ENCODE assay signal across 8 cellular contexts in genomic region chr10:86758231-86759072, GRCh38. TPM values are rescaled to one million over a fixed set of nuclear protein-coding genes. Genes with fewer than 3 reads are reported as not detected.
DNase-seq lines count a peak whose midpoint lies in the region; ATAC-seq, FAIRE-seq and TF ChIP-seq lines count a peak whose summit lies in the region.

No MANE protein-coding gene starts in this region.

- H3K4me1 ChIP-seq in esophagus muscularis mucosa (peaks cover 29 to 77% (median 67%) of the 10 kb centered on the region in 4 donors), rectal smooth muscle tissue (ENCODE audit: control insufficient read depth, insufficient read depth, low read length) (peaks cover 26% of the 10 kb centered on the region), small intestine (ENCODE audit: control insufficient read depth in 2 of 2, insufficient read depth in 1 of 2, low read depth in 1 of 2, low read length in 1 of 2) (peaks cover 0 to 2% of the 10 kb centered on the region in 2 donors)

- no peaks in the 10 kb centered on the region for H3K9me3 ChIP-seq in esophagus muscularis mucosa
- H3K9me3 ChIP-seq in small intestine (ENCODE audit: control insufficient read depth, low read depth): no peaks in the 10 kb centered on the region

- H3K36me3 ChIP-seq in esophagus muscularis mucosa (no peaks in the 10 kb centered on the region), rectal smooth muscle tissue (ENCODE audit: control insufficient read depth, insufficient read depth, low read length) (no peaks in the 10 kb centered on the region), small intestine (ENCODE audit: control insufficient read depth in 2 of 2, insufficient read depth in 2 of 2, low read length in 2 of 2) (no peaks in the 10 kb centered on the region)

- no peak overlapping the region for H3K9ac ChIP-seq in rectal smooth muscle tissue (ENCODE audit: low read length)

- H3K4me3 ChIP-seq in GM12865 (ENCODE audit: low read depth, low read length) (peak overlapping the region; percentile 88), esophagus muscularis mucosa (peak overlapping the region; percentile 70 to 94 (median 84)), rectal smooth muscle tissue (ENCODE audit: low read length) (peak overlapping the region; percentile 82), small intestine (ENCODE audit: low read depth in 1 of 2, low read length in 2 of 2) (peak overlapping the region in 1 of 2 donors; percentile 33)

- ATAC-seq in HG02981 (IDR thresholded peaks at IDR 0.05; ENCODE audit: unreplicated experiment) (no peak), GM18870 (IDR thresholded peaks at IDR 0.05; ENCODE audit: unreplicated experiment) (no peak)

- peak overlapping the region; percentile 93 to 100 (median 98) for H3K27ac ChIP-seq in esophagus muscularis mucosa (replicated peaks in 1 of 4)
- peak overlapping the region; percentile 98 for H3K27ac ChIP-seq in rectal smooth muscle tissue (ENCODE audit: low read depth, low read length)
- no peak overlapping the region for H3K27ac ChIP-seq in small intestine (ENCODE audit: low read depth in 1 of 2, low read length in 1 of 2)

- no peak for TF ChIP-seq CTCF in GM12865 (IDR thresholded peaks at IDR 0.05; ENCODE audit: insufficient read depth, low read depth, low read length, missing control alignments)
- no peak for TF ChIP-seq CTCF in esophagus muscularis mucosa (IDR thresholded peaks at IDR 0.05)

- H3K27me3 ChIP-seq in esophagus muscularis mucosa (no peaks in the 10 kb centered on the region), rectal smooth muscle tissue (ENCODE audit: control insufficient read depth, insufficient read depth, low read length) (no peaks in the 10 kb centered on the region), small intestine (ENCODE audit: control insufficient read depth in 2 of 2, insufficient read depth in 2 of 2, low read length in 2 of 2) (no peaks in the 10 kb centered on the region)

- no peak for DNase-seq in GM12865 (ENCODE audit: low read depth)
- DNase-seq in RCC 7860 (ENCODE audit: low spot score): peak; percentile 31
- no peak for DNase-seq in esophagus muscularis mucosa (ENCODE audit: extremely low spot score)
- no peak for DNase-seq in stimulated activated CD8-positive, alpha-beta memory T cell treated with anti-CD3 and anti-CD28 coated beads, Interleukin-4, amount 100 ng/mL, for 48 hours
- DNase-seq in small intestine: no peak

- FAIRE-seq in RCC 7860 (lab: Jason Lieb, UNC): peak; percentile 79
- no peak for FAIRE-seq in small intestine (lab: Jason Lieb, UNC)

- no peak for TF ChIP-seq POLR2A in esophagus muscularis mucosa (IDR thresholded peaks at IDR 0.05; ENCODE audit: low read depth)

- intact Hi-C loops in esophagus muscularis mucosa (cut with DNase I): loop anchor here (5.0 kb wide), 1 partner anchor 139 kb away; no protein-coding TSS in a partner anchor

- no peak for TF ChIP-seq EP300 in esophagus muscularis mucosa (IDR thresholded peaks at IDR 0.05)

- WGBS in esophagus muscularis mucosa: 17% methylated on average over 8 of the region's 8 CpGs
- 24 to 34% (median 29%) methylated on average over 8 of the region's 8 CpGs for WGBS in small intestine, 3 donors

RNA-seq across cellular contexts. Expression of gene BMPR1A, which starts 2.0 kb away (rescaled TPM):
- total RNA-seq in esophagus muscularis mucosa: 100 to 1,000 TPM in 1 of 4 donors, 10 to 100 TPM in 3; 66.1 to 110 (median 90.5) TPM
- polyA plus RNA-seq in small intestine: 10 to 100 TPM in 1 of 3 donors, 1 to 10 TPM in 2; 3.4 to 13.7 (median 5.9) TPM

Comparison
In these comparisons a context has a peak if more than half of its experiments do, and no peak if none do; other contexts are left out.
1. H3K27ac ChIP-seq: peak in esophagus muscularis mucosa (4 of 4) and rectal smooth muscle tissue (single experiment); none in small intestine (0 of 2).